Comparison of ENCODE assay signal across 1 cellular context in genomic region chr12:101666017-101666728, GRCh38.
TF ChIP-seq lines count a peak whose summit lies in the region.

No MANE protein-coding gene starts in this region.

TF ChIP-seq in HepG2, 621 proteins besides CTCF, POLR2A, EP300 and RAD21 (continued from another document):
- TF ChIP-seq SRSF4 (IDR thresholded peaks at IDR 0.05; ENCODE audit: low read depth, low read length, poor library complexity, severe bottlenecking) (no peak), ZFY (CRISPR knock-in tag; IDR thresholded peaks at IDR 0.05) (no peak)
- TF ChIP-seq, protein P1, sequence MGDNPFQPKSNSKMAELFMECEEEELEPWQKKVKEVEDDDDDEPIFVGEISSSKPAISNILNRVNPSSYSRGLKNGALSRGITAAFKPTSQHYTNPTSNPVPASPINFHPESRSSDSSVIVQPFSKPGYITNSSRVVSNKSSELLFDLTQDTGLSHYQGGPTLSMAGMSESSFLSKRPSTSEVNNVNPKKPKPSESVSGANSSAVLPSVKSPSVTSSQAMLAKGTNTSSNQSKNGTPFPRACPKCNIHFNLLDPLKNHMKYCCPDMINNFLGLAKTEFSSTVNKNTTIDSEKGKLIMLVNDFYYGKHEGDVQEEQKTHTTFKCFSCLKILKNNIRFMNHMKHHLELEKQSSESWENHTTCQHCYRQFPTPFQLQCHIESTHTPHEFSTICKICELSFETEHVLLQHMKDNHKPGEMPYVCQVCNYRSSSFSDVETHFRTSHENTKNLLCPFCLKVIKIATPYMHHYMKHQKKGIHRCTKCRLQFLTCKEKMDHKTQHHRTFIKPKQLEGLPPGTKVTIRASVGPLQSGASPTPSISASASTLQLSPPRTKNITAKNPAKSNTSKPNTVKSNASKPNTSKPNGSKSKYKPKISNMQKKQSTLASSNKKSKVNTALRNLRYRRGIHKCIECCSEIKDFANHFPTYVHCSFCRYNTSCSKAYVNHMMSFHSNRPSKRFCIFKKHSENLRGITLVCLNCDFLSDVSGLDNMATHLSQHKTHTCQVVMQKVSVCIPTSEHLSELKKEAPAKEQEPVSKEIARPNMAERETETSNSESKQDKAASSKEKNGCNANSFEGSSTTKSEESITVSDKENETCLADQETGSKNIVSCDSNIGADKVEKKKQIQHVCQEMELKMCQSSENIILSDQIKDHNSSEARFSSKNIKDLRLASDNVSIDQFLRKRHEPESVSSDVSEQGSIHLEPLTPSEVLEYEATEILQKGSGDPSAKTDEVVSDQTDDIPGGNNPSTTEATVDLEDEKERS (CRISPR knock-in tag; IDR thresholded peaks at IDR 0.05), result no peak
